ENCODE assay signal across 7 cellular contexts in the genomic region with DNA sequence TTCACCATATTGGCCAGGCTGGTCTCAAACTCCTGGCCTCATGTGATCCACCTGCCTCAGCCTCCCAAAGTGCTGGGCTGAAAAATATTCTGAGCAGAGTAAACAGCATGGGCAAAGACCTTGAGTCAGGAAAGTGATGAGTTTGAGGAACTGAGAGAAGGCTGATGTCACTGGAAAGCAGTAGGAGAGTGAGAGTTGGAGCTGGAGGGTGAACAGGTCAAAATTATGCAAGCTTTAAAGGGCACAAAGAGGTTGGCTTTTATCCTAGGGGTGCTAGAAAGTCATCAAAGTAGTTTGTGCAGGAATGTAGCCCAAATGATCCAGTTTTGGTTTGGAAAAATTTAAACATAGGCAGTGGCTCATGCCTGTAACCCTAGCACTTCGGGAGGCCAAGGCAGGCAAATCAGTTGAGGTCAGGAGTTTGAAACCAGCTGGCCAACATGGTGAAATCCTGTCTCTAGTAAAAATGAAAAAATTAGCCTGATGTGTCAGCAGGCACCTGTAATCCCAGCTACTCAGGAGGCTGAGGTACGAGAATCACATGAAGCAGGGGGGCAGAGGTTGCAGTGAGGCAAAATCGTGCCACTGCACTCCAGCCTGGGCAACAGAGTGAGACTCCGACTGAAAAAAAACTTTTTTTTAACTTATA. TPM values are rescaled to one million over a fixed set of nuclear protein-coding genes. Genes with fewer than 3 reads are reported as not detected.
DNase-seq lines count a peak whose midpoint lies in the region; ATAC-seq and TF ChIP-seq lines count a peak whose summit lies in the region.

No MANE protein-coding gene starts in this region.

- H3K9me3 ChIP-seq in MM.1S (replicated peaks; ENCODE audit: insufficient read depth, low read length), result no peaks in the 10 kb centered on the region
- no peaks in the 10 kb centered on the region for H3K9me3 ChIP-seq in mucosa of descending colon
- no peaks in the 10 kb centered on the region for H3K9me3 ChIP-seq in SJCRH30 (replicated peaks)

- H3K79me2 ChIP-seq in MM.1S (ENCODE audit: low read length), result no peaks in the 10 kb centered on the region

- no peak overlapping the region for H2AFZ ChIP-seq in MM.1S (ENCODE audit: low read length)

- ATAC-seq in GM18868 (IDR thresholded peaks at IDR 0.05; ENCODE audit: unreplicated experiment), result peak; percentile 70
- ATAC-seq in GM21786 (IDR thresholded peaks at IDR 0.05; ENCODE audit: unreplicated experiment), result peak; percentile 64
- peak; percentile 43 for ATAC-seq in mucosa of descending colon

- DNase-seq in MM.1S (peak; percentile 84), mucosa of descending colon (no peak), NK-92 (lab: John Stamatoyannopoulos, UW; ENCODE audit: unreplicated experiment) (no peak), SJCRH30 (no peak), DMS153 treated with DMSO at 0.1 percent for 48 hours (lab: John Stamatoyannopoulos, UW; ENCODE audit: unreplicated experiment) (no peak)

- H3K27ac ChIP-seq in MM.1S (ENCODE audit: low read length) (peak overlapping the region; percentile 68), SJCRH30 (no peak overlapping the region)

- no peak overlapping the region for H3K4me3 ChIP-seq in MM.1S (ENCODE audit: low read length)
- H3K4me3 ChIP-seq in mucosa of descending colon, result no peak overlapping the region
- no peak overlapping the region for H3K4me3 ChIP-seq in SJCRH30

- H3K4me1 ChIP-seq in MM.1S (ENCODE audit: low read length) (peaks cover 22% of the 10 kb centered on the region), mucosa of descending colon (ENCODE audit: low read depth) (no peaks in the 10 kb centered on the region), SJCRH30 (no peaks in the 10 kb centered on the region)

- H3K36me3 ChIP-seq in MM.1S (replicated peaks; ENCODE audit: insufficient read depth, low read length) (no peaks in the 10 kb centered on the region), mucosa of descending colon (ENCODE audit: low read depth) (no peaks in the 10 kb centered on the region), SJCRH30 (no peaks in the 10 kb centered on the region)

- no peaks in the 10 kb centered on the region for H3K9me2 ChIP-seq in MM.1S (replicated peaks; ENCODE audit: insufficient read depth, low read length)

- peaks cover 30% of the 10 kb centered on the region for H3F3A ChIP-seq in MM.1S (ENCODE audit: insufficient read depth, low read length)

- H4K20me1 ChIP-seq in MM.1S (ENCODE audit: insufficient read depth, low read length), result no peaks in the 10 kb centered on the region

- H3K9ac ChIP-seq in MM.1S (ENCODE audit: low read length), result no peak overlapping the region

- TF ChIP-seq CTCF in MM.1S (IDR thresholded peaks at IDR 0.05; ENCODE audit: low read length), result no peak
- TF ChIP-seq CTCF in mucosa of descending colon (IDR thresholded peaks at IDR 0.05), result no peak

- intact Hi-C loops in mucosa of descending colon (cut with DNase I, micrococcal nuclease), result no loop called here

- H3K27me3 ChIP-seq in MM.1S (replicated peaks; ENCODE audit: insufficient read depth, low read length) (no peaks in the 10 kb centered on the region), SJCRH30 (no peaks in the 10 kb centered on the region)

- no peak overlapping the region; the same call in 1 of the 2 replicates for H3K4me2 ChIP-seq in MM.1S (ENCODE audit: low read depth, low read length)

RNA-seq across cellular contexts. Expression of gene CXCR5, which starts 44.7 kb away (rescaled TPM):
- total RNA-seq in mucosa of descending colon, result under 1 TPM in 2 of 3 donors, not detected in 1; 0.12 to 0.23 TPM
- not detected in 2 replicates for total RNA-seq in SJCRH30 (2014; rRNA removed; shearing (Covaris generic))

RNA-seq across cellular contexts. Expression of gene DDX6, which starts 48.1 kb away (rescaled TPM):
- total RNA-seq in mucosa of descending colon, result 100 to 1,000 TPM in 1 of 3 donors, 10 to 100 TPM in 2; 86.9 to 158 (median 97.6) TPM
- total RNA-seq in SJCRH30 (2014; rRNA removed; shearing (Covaris generic)), result 80.1 and 81.7 TPM in 2 replicates
